In the genomic region with DNA sequence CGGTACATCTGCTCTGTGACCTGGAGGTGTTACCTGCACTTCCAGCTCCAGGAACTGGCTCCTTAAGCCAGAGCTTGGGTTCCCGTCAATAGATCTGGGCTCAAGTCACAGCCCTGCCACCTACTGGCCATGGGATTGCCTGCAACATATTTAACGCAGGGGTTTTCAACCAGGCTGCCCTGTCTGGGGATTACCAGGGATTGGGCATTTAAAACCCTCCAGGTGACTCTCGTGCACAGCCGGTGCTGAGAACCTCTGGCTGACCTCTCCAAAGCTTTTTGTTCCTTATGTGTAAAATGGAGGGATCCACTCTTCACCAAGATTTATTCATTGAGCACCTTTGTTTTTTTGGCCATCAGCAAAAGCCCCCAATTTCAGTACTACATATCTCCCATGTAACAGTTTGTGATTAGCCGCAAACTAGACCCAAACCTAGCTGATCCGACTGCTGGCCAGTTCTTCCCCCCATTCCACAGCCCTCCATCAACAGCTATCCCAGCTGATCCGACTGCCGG, we compare ENCODE assay signal across 8 cellular contexts.
DNase-seq lines count a peak whose midpoint lies in the region; ATAC-seq, FAIRE-seq and TF ChIP-seq lines count a peak whose summit lies in the region.

No MANE protein-coding gene starts in this region.

- H3F3A ChIP-seq in MM.1S (ENCODE audit: insufficient read depth, low read length) = no peaks in the 10 kb centered on the region

- no peaks in the 10 kb centered on the region for H3K36me3 ChIP-seq in MM.1S (replicated peaks; ENCODE audit: insufficient read depth, low read length)
- no peaks in the 10 kb centered on the region for H3K36me3 ChIP-seq in upper lobe of left lung

- DNase-seq in GM03348 (ENCODE audit: low spot score) = peak; percentile 88
- DNase-seq in H54 (ENCODE audit: insufficient read length, low spot score) = peak; percentile 89
- DNase-seq in MM.1S = peak; percentile 74
- DNase-seq in SK-N-DZ (ENCODE audit: low spot score) = peak; percentile 76
- peak; percentile 77 for DNase-seq in activated naive CD4-positive, alpha-beta T cell treated with anti-CD3 and anti-CD28 coated beads, Interleukin-2, amount 50 U/mL, for 16 hours
- peak; percentile 82 for DNase-seq in glutamatergic neuron
- DNase-seq in pons (ENCODE audit: low spot score) = peak; percentile 77
- DNase-seq in upper lobe of left lung = peak in 1 of 2 donors; percentile 89

- H3K9me3 ChIP-seq in MM.1S (replicated peaks; ENCODE audit: insufficient read depth, low read length) = no peaks in the 10 kb centered on the region
- H3K9me3 ChIP-seq in upper lobe of left lung = no peaks in the 10 kb centered on the region

- H3K4me1 ChIP-seq in MM.1S (ENCODE audit: low read length) = no peaks in the 10 kb centered on the region
- peaks cover 0 to 6% (median 2%) of the 10 kb centered on the region in 4 donors for H3K4me1 ChIP-seq in upper lobe of left lung

- H3K9me2 ChIP-seq in MM.1S (replicated peaks; ENCODE audit: insufficient read depth, low read length) = no peaks in the 10 kb centered on the region

- no peak overlapping the region for H3K4me2 ChIP-seq in MM.1S (ENCODE audit: low read depth, low read length)

- H4K20me1 ChIP-seq in MM.1S (ENCODE audit: insufficient read depth, low read length) = no peaks in the 10 kb centered on the region

- no peak overlapping the region for H3K4me3 Mint-ChIP-seq in glutamatergic neuron (ENCODE audit: unreplicated experiment)

- 34 to 39% methylated on average over 8 to 9 of the region's 9 CpGs for WGBS in upper lobe of left lung, 2 donors

- TF ChIP-seq POLR2A in H54 (IDR thresholded peaks at IDR 0.05; ENCODE audit: low read depth, low read length) (no peak), upper lobe of left lung (IDR thresholded peaks at IDR 0.05) (no peak)

- no peaks in the 10 kb centered on the region for H3K9me3 Mint-ChIP-seq in glutamatergic neuron (ENCODE audit: unreplicated experiment)

- H3K27ac Mint-ChIP-seq in glutamatergic neuron (ENCODE audit: unreplicated experiment) = no peak overlapping the region

- H2AFZ ChIP-seq in MM.1S (ENCODE audit: low read length) = peak overlapping the region; percentile 6; the same call in 1 of the 2 replicates

- no peak overlapping the region for H3K4me3 ChIP-seq in MM.1S (ENCODE audit: low read length)
- no peak overlapping the region for H3K4me3 ChIP-seq in upper lobe of left lung

- peaks cover 7% of the 10 kb centered on the region for H3K36me3 Mint-ChIP-seq in glutamatergic neuron (ENCODE audit: unreplicated experiment)

- peaks cover 4% of the 10 kb centered on the region for H3K27me3 Mint-ChIP-seq in glutamatergic neuron (ENCODE audit: unreplicated experiment)

- no peak overlapping the region for H3K9ac ChIP-seq in MM.1S (ENCODE audit: low read length)

- TF ChIP-seq CTCF in MM.1S (IDR thresholded peaks at IDR 0.05; ENCODE audit: low read length) (peak; percentile 90), glutamatergic neuron (IDR thresholded peaks at IDR 0.05; ENCODE audit: partially characterized antibody, unreplicated experiment) (peak; percentile 83), upper lobe of left lung (IDR thresholded peaks at IDR 0.05) (peak; percentile 78 to 91 (median 88))

- no peak for TF ChIP-seq EP300 in upper lobe of left lung (IDR thresholded peaks at IDR 0.05)

- peaks cover 2% of the 10 kb centered on the region for H3K4me1 Mint-ChIP-seq in glutamatergic neuron (ENCODE audit: low read depth, unreplicated experiment)

- H3K27ac ChIP-seq in MM.1S (ENCODE audit: low read length) (no peak overlapping the region), upper lobe of left lung (no peak overlapping the region)

- peak; percentile 88 to 90 for ATAC-seq in upper lobe of left lung (ENCODE audit: low FRiP score in 2 of 2)

- H3K27me3 ChIP-seq in MM.1S (replicated peaks; ENCODE audit: insufficient read depth, low read length) (no peaks in the 10 kb centered on the region), upper lobe of left lung (no peaks in the 10 kb centered on the region)

- peak; percentile 88 for FAIRE-seq in H54 (lab: Jason Lieb, UNC)

- no peaks in the 10 kb centered on the region for H3K79me2 ChIP-seq in MM.1S (ENCODE audit: low read length)
